Comparison of ENCODE assay signal across 1 cellular context in genomic region chr7:105521731-105522458, GRCh38.
TF ChIP-seq lines count a peak whose summit lies in the region.

TSS of gene PUS7 (minus strand) at chr7:105522271. CDS start at chr7:105508512, 13,759 bp downstream.

TF ChIP-seq in HEK293, 187 proteins besides CTCF, POLR2A, EP300 and RAD21 (continued from another document and continues in another):
- TF ChIP-seq PRDM2 (tag by site-specific recombination; IDR thresholded peaks at IDR 0.05; ENCODE audit: borderline replicate concordance) (no peak), ZNF416 (tag by site-specific recombination; IDR thresholded peaks at IDR 0.05) (no peak), ZNF302 (tag by site-specific recombination; IDR thresholded peaks at IDR 0.05; ENCODE audit: low read depth) (no peak), AEBP2 (tag by site-specific recombination; IDR thresholded peaks at IDR 0.05; ENCODE audit: borderline replicate concordance) (no peak), ZBTB26 (tag by site-specific recombination; optimal IDR thresholded peaks at IDR 0.05) (peak; percentile 74), ZBTB49 (tag by site-specific recombination; IDR thresholded peaks at IDR 0.05; ENCODE audit: low read depth) (no peak), ZNF610 (tag by site-specific recombination; IDR thresholded peaks at IDR 0.05; ENCODE audit: borderline replicate concordance) (0 out of 2 replicates have a peak, but pooled peaks have one; percentile 41), ZNF530 (tag by site-specific recombination; IDR thresholded peaks at IDR 0.05; ENCODE audit: low read depth) (no peak), ZNF585B (tag by site-specific recombination; IDR thresholded peaks at IDR 0.05) (no peak), ZNF529 (tag by site-specific recombination; IDR thresholded peaks at IDR 0.05; ENCODE audit: insufficient replicate concordance) (no peak), ZNF747 (tag by site-specific recombination; IDR thresholded peaks at IDR 0.05) (no peak), ZNF335 (tag by site-specific recombination; conservative IDR thresholded peaks at IDR 0.05) (no peak), PRDM4 (tag by site-specific recombination; IDR thresholded peaks at IDR 0.05) (no peak), YY2 (tag by site-specific recombination; IDR thresholded peaks at IDR 0.05) (no peak), ZNF558 (tag by site-specific recombination; IDR thresholded peaks at IDR 0.05) (no peak), MYNN (tag by site-specific recombination; IDR thresholded peaks at IDR 0.05; ENCODE audit: borderline replicate concordance) (no peak), ZNF776 (tag by site-specific recombination; IDR thresholded peaks at IDR 0.05; ENCODE audit: borderline replicate concordance) (no peak), ZNF501 (tag by site-specific recombination; IDR thresholded peaks at IDR 0.05) (no peak), HIC1 (tag by site-specific recombination; IDR thresholded peaks at IDR 0.05) (no peak), ZFP37 (tag by site-specific recombination; IDR thresholded peaks at IDR 0.05) (no peak), ZSCAN30 (tag by site-specific recombination; IDR thresholded peaks at IDR 0.05) (peak; percentile 92), KLF1 (tag by site-specific recombination; IDR thresholded peaks at IDR 0.05) (peak; percentile 28; the same call in 1 of the 2 replicates), ZNF221 (tag by site-specific recombination; IDR thresholded peaks at IDR 0.05; ENCODE audit: borderline replicate concordance) (no peak), ZNF175 (tag by site-specific recombination; IDR thresholded peaks at IDR 0.05) (no peak), ZNF37A (tag by site-specific recombination; IDR thresholded peaks at IDR 0.05) (no peak), ZNF514 (tag by site-specific recombination; IDR thresholded peaks at IDR 0.05) (no peak), PBX3 (CRISPR knock-in tag; IDR thresholded peaks at IDR 0.05) (no peak), ZNF664 (tag by site-specific recombination; IDR thresholded peaks at IDR 0.05) (no peak), ZNF404 (tag by site-specific recombination; IDR thresholded peaks at IDR 0.05) (no peak), KLF9 (tag by site-specific recombination; IDR thresholded peaks at IDR 0.05; ENCODE audit: low read depth) (peak; percentile 43), ZNF146 (tag by site-specific recombination; IDR thresholded peaks at IDR 0.05) (no peak), ZNF426 (tag by site-specific recombination; IDR thresholded peaks at IDR 0.05) (no peak), YY1 (tag by site-specific recombination; IDR thresholded peaks at IDR 0.05) (peak; percentile 57; the same call in 1 of the 2 replicates), REPIN1 (tag by site-specific recombination; IDR thresholded peaks at IDR 0.05; ENCODE audit: low read depth) (no peak), REST (tag by site-specific recombination; IDR thresholded peaks at IDR 0.05) (no peak), ZNF248 (tag by site-specific recombination; IDR thresholded peaks at IDR 0.05) (no peak)
